In the genomic region with DNA sequence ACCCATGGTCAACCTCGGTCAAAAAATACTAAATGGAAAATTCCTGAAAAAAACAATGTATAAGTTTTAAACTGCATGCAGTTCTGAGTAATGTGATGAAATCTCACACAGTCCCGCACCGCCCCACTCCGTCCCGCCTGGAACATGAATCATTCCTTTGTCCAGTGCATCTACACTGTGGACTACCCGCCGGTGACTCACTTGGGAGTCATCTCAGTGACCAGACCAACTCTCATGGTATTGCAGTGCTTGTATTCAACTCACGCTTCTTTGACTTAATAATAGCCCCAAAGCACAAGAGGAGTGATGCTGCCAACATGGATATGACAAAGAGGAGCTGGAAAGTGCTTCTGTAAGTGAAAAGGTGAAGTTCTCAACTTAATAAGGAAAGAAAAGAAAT, we compare ENCODE assay signal across 8 cellular contexts.
A peak's percentile ranks its signal among the peaks of the same experiment; 100 is the strongest.
DNase-seq lines count a peak whose midpoint lies in the region; ATAC-seq and TF ChIP-seq lines count a peak whose summit lies in the region.

No MANE protein-coding gene starts in this region.

- CTCF ChIA-PET in HEK293T (lab: Yijun Ruan, JAX): no interaction called here

- no peak for ATAC-seq in GM18870 (IDR thresholded peaks at IDR 0.05; ENCODE audit: unreplicated experiment)

- POLR2A ChIA-PET in HEK293T (lab: Yijun Ruan, JAX): no interaction called here

- DNase-seq in HEK293T (ENCODE audit: extremely low spot score) (peak; percentile 48), amniotic stem cell (lab: John Stamatoyannopoulos, UW) (peak; percentile 90), hypothalamus (lab: John Stamatoyannopoulos, UW) (peak in 43 of 51 donors; percentile 1 to 87 (median 33)), NCI-H748 treated with DMSO at 0.1 percent for 48 hours (lab: John Stamatoyannopoulos, UW) (no peak), NCI-H1092 treated with DMSO at 0.1 percent for 48 hours (lab: John Stamatoyannopoulos, UW) (no peak)
- DNase-seq in stimulated activated CD8-positive, alpha-beta memory T cell treated with anti-CD3 and anti-CD28 coated beads, Interleukin-4, amount 100 ng/mL, for 48 hours: peak; percentile 26
- DNase-seq in stimulated activated CD4-positive, alpha-beta T cell treated with anti-CD3 and anti-CD28 coated beads, Interleukin-1b, Interleukin-23, amount 100 ng/mL, for 48 hours: no peak

TF ChIP-seq in HEK293T, 16 proteins besides CTCF, POLR2A, EP300 and RAD21:
- TF ChIP-seq SUZ12 (IDR thresholded peaks at IDR 0.05) (no peak), FOXA1 (IDR thresholded peaks at IDR 0.05) (no peak), ELF4 (IDR thresholded peaks at IDR 0.05) (no peak), SP1 (IDR thresholded peaks at IDR 0.05) (no peak), CTBP1 (IDR thresholded peaks at IDR 0.05; ENCODE audit: borderline replicate concordance) (no peak), LEF1 (IDR thresholded peaks at IDR 0.05; ENCODE audit: borderline replicate concordance) (no peak), TARDBP (IDR thresholded peaks at IDR 0.05) (no peak), HDGF (IDR thresholded peaks at IDR 0.05; ENCODE audit: borderline replicate concordance) (no peak), FOXM1 (IDR thresholded peaks at IDR 0.05; ENCODE audit: borderline replicate concordance) (no peak), ZNF384 (IDR thresholded peaks at IDR 0.05) (no peak), ARNT (IDR thresholded peaks at IDR 0.05) (no peak), L3MBTL2 (conservative IDR thresholded peaks at IDR 0.05) (no peak), NFRKB (IDR thresholded peaks at IDR 0.05) (no peak), BHLHE40 (IDR thresholded peaks at IDR 0.05; ENCODE audit: borderline replicate concordance) (no peak), FOXK2 (IDR thresholded peaks at IDR 0.05) (no peak)
- TF ChIP-seq, protein P1, sequence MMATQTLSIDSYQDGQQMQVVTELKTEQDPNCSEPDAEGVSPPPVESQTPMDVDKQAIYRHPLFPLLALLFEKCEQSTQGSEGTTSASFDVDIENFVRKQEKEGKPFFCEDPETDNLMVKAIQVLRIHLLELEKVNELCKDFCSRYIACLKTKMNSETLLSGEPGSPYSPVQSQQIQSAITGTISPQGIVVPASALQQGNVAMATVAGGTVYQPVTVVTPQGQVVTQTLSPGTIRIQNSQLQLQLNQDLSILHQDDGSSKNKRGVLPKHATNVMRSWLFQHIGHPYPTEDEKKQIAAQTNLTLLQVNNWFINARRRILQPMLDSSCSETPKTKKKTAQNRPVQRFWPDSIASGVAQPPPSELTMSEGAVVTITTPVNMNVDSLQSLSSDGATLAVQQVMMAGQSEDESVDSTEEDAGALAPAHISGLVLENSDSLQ (IDR thresholded peaks at IDR 0.05): no peak

Comparison
In these comparisons a context has a peak if more than half of its experiments do, and no peak if none do; other contexts are left out.
1. DNase-seq: peak in HEK293T (single experiment), amniotic stem cell (single experiment), hypothalamus (43 of 51) and stimulated activated CD8-positive, alpha-beta memory T cell treated with anti-CD3 and anti-CD28 coated beads, Interleukin-4, amount 100 ng/mL, for 48 hours (single experiment); none in NCI-H748 treated with DMSO at 0.1 percent for 48 hours (single experiment), stimulated activated CD4-positive, alpha-beta T cell treated with anti-CD3 and anti-CD28 coated beads, Interleukin-1b, Interleukin-23, amount 100 ng/mL, for 48 hours (single experiment) and NCI-H1092 treated with DMSO at 0.1 percent for 48 hours (single experiment).